Comparison of ENCODE assay signal across 21 cellular contexts in genomic region chr12:88865537-88865936, GRCh38.
A peak's percentile ranks its signal among the peaks of the same experiment; 100 is the strongest.
DNase-seq lines count a peak whose midpoint lies in the region; ATAC-seq, FAIRE-seq and TF ChIP-seq lines count a peak whose summit lies in the region.
"Had no signal": no experiment of that assay in that cellular context is flagged by ENCODE, and none has a peak within 500 bp of the region (broad histone marks: within the 10 kb centered on the region; RNA-seq: fewer than 3 reads in every experiment).

No MANE protein-coding gene starts in this region.

- CTCF ChIA-PET in RWPE1 (lab: Yijun Ruan, JAX): interaction anchor here (0.6 to 0.7 kb wide), 2 partner anchors 566 to 1263 kb away, joined by 3 to 4 read pairs; no protein-coding TSS in a partner anchor

- no peak overlapping the region for H3K4me3 ChIP-seq in bronchial epithelial cell (ENCODE audit: low read depth, low read length)
- H3K4me3 ChIP-seq: A549, GM23338 had no signal

- no peaks in the 10 kb centered on the region for H3K27me3 ChIP-seq in bronchial epithelial cell (ENCODE audit: control insufficient read depth, insufficient read depth, low read length)
- H3K27me3 ChIP-seq in foreskin keratinocyte: no peaks in the 10 kb centered on the region

- TF ChIP-seq CTCF in RWPE1 (conservative IDR thresholded peaks at IDR 0.05; ENCODE audit: low read depth) (no peak), bronchial epithelial cell (IDR thresholded peaks at IDR 0.05; ENCODE audit: insufficient read depth, low read length, severe bottlenecking) (no peak), foreskin keratinocyte (conservative IDR thresholded peaks at IDR 0.05) (no peak)

- no peaks in the 10 kb centered on the region for H3K36me3 ChIP-seq in bronchial epithelial cell (ENCODE audit: control insufficient read depth, insufficient read depth, low read length)

- H3K27ac ChIP-seq in RWPE1: no peak overlapping the region
- H3K27ac ChIP-seq in foreskin keratinocyte: no peak overlapping the region
- H3K27ac ChIP-seq: 22Rv1, A549, C4-2B had no signal

- ATAC-seq in foreskin keratinocyte: peak; percentile 80
- no peak for ATAC-seq in HG02623 (IDR thresholded peaks at IDR 0.05; ENCODE audit: unreplicated experiment)
- ATAC-seq: A549, GM23338, HCT116 had no signal

- POLR2A ChIA-PET in RWPE1 (lab: Yijun Ruan, JAX; ENCODE audit: low non-redundant PET): no interaction called here

- H3K4me1 ChIP-seq in foreskin keratinocyte: peaks cover 11% of the 10 kb centered on the region
- H3K4me1 ChIP-seq: A549, Caco-2 had no signal

- FAIRE-seq in bronchial epithelial cell (lab: Jason Lieb, UNC): no peak
- FAIRE-seq: D721Med had no signal

- DNase-seq in DMS 273 (lab: John Stamatoyannopoulos, UW; ENCODE audit: unreplicated experiment) (peak; percentile 1), DMS 273 treated with DMSO at 0.1 percent for 48 hours (lab: John Stamatoyannopoulos, UW) (no peak), RWPE1 (ENCODE audit: low spot score) (peak; percentile 41), bronchial epithelial cell (ENCODE audit: low read depth) (peak; percentile 92), foreskin keratinocyte (peak; percentile 64 to 86), iPS-NIHi7 (ENCODE audit: extremely low spot score) (no peak), medulla oblongata (ENCODE audit: extremely low spot score) (no peak)
- DNase-seq: AML-193; Caco-2; CD4-positive, alpha-beta T cell; DMS79 treated with DMSO at 0.1 percent for 48 hours; GF-D8; H7; HFFc6 had no signal

Comparison
In these comparisons a context has a peak if more than half of its experiments do, and no peak if none do; other contexts are left out.
1. DNase-seq: peak in DMS 273 (single experiment), RWPE1 (single experiment), bronchial epithelial cell (single experiment) and foreskin keratinocyte (2 of 2); none in DMS 273 treated with DMSO at 0.1 percent for 48 hours (single experiment), iPS-NIHi7 (single experiment) and medulla oblongata (single experiment).